ENCODE assay signal across 25 cellular contexts in genomic region chr5:103428923-103429322, GRCh38.
DNase-seq lines count a peak whose midpoint lies in the region; ATAC-seq, FAIRE-seq and TF ChIP-seq lines count a peak whose summit lies in the region.
"Had no signal": no experiment of that assay in that cellular context is flagged by ENCODE, and none has a peak within 500 bp of the region (broad histone marks: within the 10 kb centered on the region; RNA-seq: fewer than 3 reads in every experiment).

No MANE protein-coding gene starts in this region.

- H3K4me3 Mint-ChIP-seq in nephron: no peak overlapping the region
- H3K4me3 Mint-ChIP-seq: activated B cell treated with CpG ODN at 0.5 μM for 24 hours; activated naive CD8-positive, alpha-beta T cell treated with anti-CD3 and anti-CD28 coated beads for 36 hours; CD8-positive, alpha-beta memory T cell; stimulated activated memory B cell treated with anti-CD40 and anti-IgM and Interleukin-4, amounts not matched to agents 10 μg/mL and 1 μg/mL and 100 μg/mL, for 72 hours had no signal

- H3K27ac ChIP-seq in KMS-11: peak overlapping the region; percentile 74
- H3K27ac ChIP-seq: ascending aorta, lower lobe of right lung, neutrophil, spleen had no signal

- H3K9me3 Mint-ChIP-seq in nephron: no peaks in the 10 kb centered on the region
- H3K9me3 Mint-ChIP-seq: activated B cell treated with CpG ODN at 0.5 μM for 24 hours; activated naive CD8-positive, alpha-beta T cell treated with anti-CD3 and anti-CD28 coated beads for 36 hours; activated T-helper 2 cell treated with anti-CD3 and anti-CD28 coated beads, Interferon-gamma antibody, Interleukin-2, Interleukin-4, amounts not matched to agents 10 μg/mL and 5 μg/mL and 100 μg/mL, durations not matched to agents 14 hours and 24 hours and 36 hours; CD8-positive, alpha-beta memory T cell; stimulated activated memory B cell treated with anti-CD40 and anti-IgM and Interleukin-4, amounts not matched to agents 10 μg/mL and 1 μg/mL and 100 μg/mL, for 72 hours had no signal

- no peak for DNase-seq in cardiac septum (ENCODE audit: low spot score)
- no peak for DNase-seq in AG08396 (ENCODE audit: low spot score)
- no peak for DNase-seq in D721Med (ENCODE audit: insufficient read length, low spot score)
- DNase-seq: activated B cell treated with CpG ODN at 0.5 μM for 24 hours; activated CD4-positive, alpha-beta T cell treated with anti-CD3 and anti-CD28 coated beads, Interleukin-2, amount 50 U/mL, for 48 hours; activated CD8-positive, alpha-beta memory T cell treated with anti-CD3 and anti-CD28 coated beads, Interleukin-2, amount 50 U/mL, for 4 hours; activated naive CD8-positive, alpha-beta T cell treated with anti-CD3 and anti-CD28 coated beads for 36 hours; AML-193; CD8-positive, alpha-beta memory T cell; glutamatergic neuron; lower lobe of right lung; NCI-H510A; spleen; stimulated activated CD4-positive, alpha-beta T cell treated with anti-CD3 and anti-CD28 coated beads, Interleukin-2, amount 100 ng/mL, for 48 hours had no signal

- ATAC-seq in GM18502 (IDR thresholded peaks at IDR 0.05; ENCODE audit: poor library complexity, unreplicated experiment) (peak; percentile 42), GM21619 (IDR thresholded peaks at IDR 0.05; ENCODE audit: unreplicated experiment) (peak; percentile 52), GM21576 (IDR thresholded peaks at IDR 0.05; ENCODE audit: unreplicated experiment) (no peak)
- ATAC-seq: lower lobe of right lung; stimulated activated memory B cell treated with anti-CD40 and anti-IgM and Interleukin-4, amounts not matched to agents 10 μg/mL and 1 μg/mL and 100 μg/mL, for 72 hours had no signal

- H3K9ac ChIP-seq in KMS-11: peak overlapping the region; percentile 17; the same call in 1 of the 2 replicates

- H2AFZ ChIP-seq in KMS-11 (ENCODE audit: low read depth): peak overlapping the region; percentile 45; the same call in 1 of the 2 replicates

- no peak for FAIRE-seq in D721Med (lab: Jason Lieb, UNC)
- FAIRE-seq: keratinocyte, urothelium cell line had no signal

- H3K4me3 ChIP-seq in KMS-11 (IDR thresholded peaks at IDR 0.05; ENCODE audit: insufficient read depth, low read depth, low read length): no peak overlapping the region
- H3K4me3 ChIP-seq: ascending aorta, lower lobe of right lung, spleen had no signal

- peak overlapping the region; percentile 60 for H3K4me2 ChIP-seq in KMS-11

- H4K20me1 ChIP-seq in KMS-11 (ENCODE audit: insufficient read depth): no peaks in the 10 kb centered on the region

- no peaks in the 10 kb centered on the region for H3K79me2 ChIP-seq in KMS-11 (ENCODE audit: insufficient read depth, low read depth)

- H3K4me1 ChIP-seq in KMS-11 (ENCODE audit: low read depth, poor library complexity, severe bottlenecking): peaks cover 45% of the 10 kb centered on the region
- H3K4me1 ChIP-seq: ascending aorta, lower lobe of right lung, spleen had no signal

- no peaks in the 10 kb centered on the region for H3K36me3 Mint-ChIP-seq in nephron (ENCODE audit: low read depth)
- H3K36me3 Mint-ChIP-seq: activated naive CD8-positive, alpha-beta T cell treated with anti-CD3 and anti-CD28 coated beads for 36 hours; CD8-positive, alpha-beta memory T cell; stimulated activated memory B cell treated with anti-CD40 and anti-IgM and Interleukin-4, amounts not matched to agents 10 μg/mL and 1 μg/mL and 100 μg/mL, for 72 hours had no signal

- no peaks in the 10 kb centered on the region for H3K36me3 ChIP-seq in KMS-11 (ENCODE audit: insufficient read depth)
- H3K36me3 ChIP-seq: ascending aorta, lower lobe of right lung, neutrophil, spleen had no signal

- intact Hi-C loops in cardiac septum (cut with DNase I): no loop called here

- peak overlapping the region; percentile 41 to 88 (median 86) for H3K27ac Mint-ChIP-seq in nephron
- H3K27ac Mint-ChIP-seq: activated B cell treated with CpG ODN at 0.5 μM for 24 hours; activated naive CD8-positive, alpha-beta T cell treated with anti-CD3 and anti-CD28 coated beads for 36 hours; activated T-helper 2 cell treated with anti-CD3 and anti-CD28 coated beads, Interferon-gamma antibody, Interleukin-2, Interleukin-4, amounts not matched to agents 10 μg/mL and 5 μg/mL and 100 μg/mL, durations not matched to agents 14 hours and 24 hours and 36 hours; CD8-positive, alpha-beta memory T cell; stimulated activated memory B cell treated with anti-CD40 and anti-IgM and Interleukin-4, amounts not matched to agents 10 μg/mL and 1 μg/mL and 100 μg/mL, for 72 hours had no signal

- H3K27me3 Mint-ChIP-seq in nephron (ENCODE audit: low read depth): no peaks in the 10 kb centered on the region
- H3K27me3 Mint-ChIP-seq: activated B cell treated with CpG ODN at 0.5 μM for 24 hours; stimulated activated memory B cell treated with anti-CD40 and anti-IgM and Interleukin-4, amounts not matched to agents 10 μg/mL and 1 μg/mL and 100 μg/mL, for 72 hours had no signal

- H3K4me1 Mint-ChIP-seq in nephron: peaks cover 13% of the 10 kb centered on the region
- H3K4me1 Mint-ChIP-seq: activated B cell treated with CpG ODN at 0.5 μM for 24 hours; activated naive CD8-positive, alpha-beta T cell treated with anti-CD3 and anti-CD28 coated beads for 36 hours; CD8-positive, alpha-beta memory T cell; stimulated activated memory B cell treated with anti-CD40 and anti-IgM and Interleukin-4, amounts not matched to agents 10 μg/mL and 1 μg/mL and 100 μg/mL, for 72 hours had no signal

- no peak for TF ChIP-seq CTCF in KMS-11 (conservative IDR thresholded peaks at IDR 0.05; ENCODE audit: low read depth, low read length)
- TF ChIP-seq CTCF in nephron (IDR thresholded peaks at IDR 0.05; ENCODE audit: unreplicated experiment in 3 of 3): no peak
- no peak for TF ChIP-seq CTCF in D721Med (IDR thresholded peaks at IDR 0.05; ENCODE audit: insufficient read depth, missing control alignments)

- no peaks in the 10 kb centered on the region; the same call in 1 of the 2 replicates for H3K27me3 ChIP-seq in KMS-11 (ENCODE audit: insufficient read depth, low read depth)
- H3K27me3 ChIP-seq: ascending aorta, neutrophil, spleen had no signal
